In genomic region chr4:185920691-185921260, GRCh38 we compare ENCODE assay signal across 20 cellular contexts.
"Had no signal": no experiment of that assay in that cellular context is flagged by ENCODE, and none has a peak within 500 bp of the region (broad histone marks: within the 10 kb centered on the region; RNA-seq: fewer than 3 reads in every experiment).

No MANE protein-coding gene starts in this region.

- H3K4me1 ChIP-seq: pancreas had no signal

- ATAC-seq: activated naive CD8-positive, alpha-beta T cell treated with anti-CD3 and anti-CD28 coated beads, Interleukin-2, amount 50 U/mL, for 24 hours; activated T-cell treated with anti-CD3 and anti-CD28 coated beads, Interleukin-2, amount 50 U/mL, for 4 hours; gastroesophageal sphincter; lower lobe of right lung; natural killer cell; stimulated activated naive CD8-positive, alpha-beta T cell treated with anti-CD3 and anti-CD28 coated beads, Interleukin-15, Interleukin-2, amounts not matched to agents 100 U/mL and 50 U/mL, for 24 hours had no signal

- H3K27ac Mint-ChIP-seq: activated CD4-positive, alpha-beta T cell treated with anti-CD3 and anti-CD28 coated beads, Interleukin-2, amount 10 ng/mL, durations not matched to agents 24 days and 14 days; activated naive CD4-positive, alpha-beta T cell treated with anti-CD3 and anti-CD28 coated beads, Interleukin-2, amount 10 ng/mL, durations not matched to agents 7 days and 5 days; activated naive CD8-positive, alpha-beta T cell treated with anti-CD3 and anti-CD28 coated beads, Interleukin-2, amount 50 U/mL, for 24 hours; natural killer cell had no signal

- H3K4me3 ChIP-seq: gastroesophageal sphincter, lower lobe of right lung, pancreas had no signal

- H3K9me3 Mint-ChIP-seq: activated CD4-positive, alpha-beta T cell treated with anti-CD3 and anti-CD28 coated beads, Interleukin-2, amount 10 ng/mL, durations not matched to agents 24 days and 14 days; activated naive CD4-positive, alpha-beta T cell treated with anti-CD3 and anti-CD28 coated beads, Interleukin-2, amount 10 ng/mL, durations not matched to agents 7 days and 5 days had no signal

- H3K36me3 ChIP-seq: brain microvascular endothelial cell, gastroesophageal sphincter, lower lobe of right lung, neutrophil, pancreas, tibial artery had no signal

- H3K27me3 Mint-ChIP-seq: activated CD4-positive, alpha-beta T cell treated with anti-CD3 and anti-CD28 coated beads, Interleukin-2, amount 10 ng/mL, durations not matched to agents 24 days and 14 days had no signal

- DNase-seq: activated CD4-positive, alpha-beta T cell treated with anti-CD3 and anti-CD28 coated beads, Interleukin-2, amount 10 ng/mL, durations not matched to agents 24 days and 14 days; activated CD8-positive, alpha-beta memory T cell treated with anti-CD3 and anti-CD28 coated beads, Interleukin-2, amount 50 U/mL, for 4 hours; activated effector memory CD4-positive, alpha-beta T cell treated with Interleukin-2 at 50 U/mL for 16 hours; activated naive CD4-positive, alpha-beta T cell treated with anti-CD3 and anti-CD28 coated beads, Interleukin-2, amount 10 ng/mL, durations not matched to agents 7 days and 5 days; activated naive CD8-positive, alpha-beta T cell treated with anti-CD3 and anti-CD28 coated beads, Interleukin-2, amount 50 U/mL, for 24 hours; activated T-cell treated with anti-CD3 and anti-CD28 coated beads, Interleukin-2, amount 50 U/mL, for 4 hours; anterior cingulate cortex; erythroblast; lower lobe of right lung; natural killer cell; pancreas; stimulated activated CD4-positive, alpha-beta T cell treated with anti-CD3 and anti-CD28 coated beads, Interleukin-2, amount 100 ng/mL, for 24 hours; stimulated activated naive CD8-positive, alpha-beta T cell treated with anti-CD3 and anti-CD28 coated beads, Interleukin-15, Interleukin-2, amounts not matched to agents 100 U/mL and 50 U/mL, for 24 hours; substantia nigra; T1000; tibial artery had no signal

- H3K9me3 ChIP-seq: gastroesophageal sphincter, lower lobe of right lung, neutrophil, pancreas, tibial artery had no signal

- H3K4me1 Mint-ChIP-seq: activated CD4-positive, alpha-beta T cell treated with anti-CD3 and anti-CD28 coated beads, Interleukin-2, amount 10 ng/mL, durations not matched to agents 24 days and 14 days; activated naive CD4-positive, alpha-beta T cell treated with anti-CD3 and anti-CD28 coated beads, Interleukin-2, amount 10 ng/mL, durations not matched to agents 7 days and 5 days; activated naive CD8-positive, alpha-beta T cell treated with anti-CD3 and anti-CD28 coated beads, Interleukin-2, amount 50 U/mL, for 24 hours had no signal

- H3K27me3 ChIP-seq: brain microvascular endothelial cell, gastroesophageal sphincter, pancreas, tibial artery had no signal

- H3K4me3 Mint-ChIP-seq: activated CD4-positive, alpha-beta T cell treated with anti-CD3 and anti-CD28 coated beads, Interleukin-2, amount 10 ng/mL, durations not matched to agents 24 days and 14 days; activated naive CD4-positive, alpha-beta T cell treated with anti-CD3 and anti-CD28 coated beads, Interleukin-2, amount 10 ng/mL, durations not matched to agents 7 days and 5 days; activated naive CD8-positive, alpha-beta T cell treated with anti-CD3 and anti-CD28 coated beads, Interleukin-2, amount 50 U/mL, for 24 hours; activated T-cell treated with anti-CD3 and anti-CD28 coated beads, Interleukin-2, amount 50 U/mL, for 4 hours; natural killer cell had no signal

- H3K27ac ChIP-seq: coronary artery, gastroesophageal sphincter, lower lobe of right lung, neutrophil, pancreas had no signal

- H3K36me3 Mint-ChIP-seq: activated naive CD4-positive, alpha-beta T cell treated with anti-CD3 and anti-CD28 coated beads, Interleukin-2, amount 10 ng/mL, durations not matched to agents 7 days and 5 days; natural killer cell had no signal
